21 cellular contexts compared by ENCODE assay signal in the genomic region with DNA sequence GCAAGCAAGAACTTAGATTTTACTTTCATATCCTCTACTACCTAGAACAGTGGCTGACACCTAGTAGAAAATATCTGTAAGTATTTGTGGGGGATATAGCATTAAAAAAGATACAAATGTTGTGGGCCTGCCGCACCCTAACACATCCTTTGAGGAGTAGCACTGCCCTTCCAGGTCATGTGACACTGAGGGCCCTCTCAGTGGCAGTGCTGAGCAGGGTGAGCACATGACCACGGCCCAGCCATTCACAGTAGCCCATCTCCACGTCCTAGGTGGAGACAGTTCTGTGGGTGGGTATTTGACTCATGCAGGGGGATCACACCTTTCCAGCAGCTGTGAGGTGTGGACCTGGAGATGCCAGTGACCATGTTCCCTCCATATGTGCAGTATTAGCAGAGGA.
A peak's percentile ranks its signal among the peaks of the same experiment; 100 is the strongest.
DNase-seq lines count a peak whose midpoint lies in the region; ATAC-seq, FAIRE-seq and TF ChIP-seq lines count a peak whose summit lies in the region.
"Had no signal": no experiment of that assay in that cellular context is flagged by ENCODE, and none has a peak within 500 bp of the region (broad histone marks: within the 10 kb centered on the region; RNA-seq: fewer than 3 reads in every experiment).

No MANE protein-coding gene starts in this region.

- no peaks in the 10 kb centered on the region for H3K36me3 ChIP-seq in SK-N-SH (replicated peaks in 1 of 2; ENCODE audit: control insufficient read depth in 1 of 2, insufficient read depth in 2 of 2, low read length in 1 of 2)
- H3K36me3 ChIP-seq in IMR-90 (ENCODE audit: control insufficient read depth, insufficient read depth, low read length), result no peaks in the 10 kb centered on the region
- H3K36me3 ChIP-seq in K562 (ENCODE audit: control insufficient read depth, insufficient read depth, low read length), result no peaks in the 10 kb centered on the region
- H3K36me3 ChIP-seq in mesendoderm (ENCODE audit: control insufficient read depth, insufficient read depth, low read length), result no peaks in the 10 kb centered on the region
- H3K36me3 ChIP-seq in CD4-positive, alpha-beta memory T cell (ENCODE audit: insufficient read depth, low read length), result no peaks in the 10 kb centered on the region
- H3K36me3 ChIP-seq: BLaER1 had no signal

- intact Hi-C loops in IMR-90 (cut with micrococcal nuclease), result no loop called here
- intact Hi-C loops in K562 (cut with micrococcal nuclease), result no loop called here
- intact Hi-C loops in CD4-positive, alpha-beta memory T cell (cut with micrococcal nuclease), result no loop called here

- H3K9me2 ChIP-seq in SK-N-SH, result no peaks in the 10 kb centered on the region

- no peaks in the 10 kb centered on the region for H3K27me3 Mint-ChIP-seq in CD4-positive, alpha-beta memory T cell
- H3K27me3 Mint-ChIP-seq: CD4-positive, CD25-positive, alpha-beta regulatory T cell had no signal

- H2AK5ac ChIP-seq in IMR-90 (ENCODE audit: low read depth, low read length) (no peak overlapping the region), mesendoderm (ENCODE audit: low read length) (no peak overlapping the region)

- H3F3A ChIP-seq in SK-N-SH (replicated peaks; ENCODE audit: insufficient read depth), result peaks cover 4% of the 10 kb centered on the region

- WGBS in SK-N-SH (ENCODE audit: low lambda C conversion rate), result 59% methylated on average over 3 of the region's 3 CpGs
- no CpG with 5 or more reads among the region's 3 CpGs for WGBS in IMR-90 (ENCODE audit: extremely low coverage in 2 of 2, insufficient read length in 1 of 2), 2 experiments
- 14% methylated on average over 3 of the region's 3 CpGs for WGBS in K562 (ENCODE audit: insufficient coverage, low coverage, missing lambda C conversion rate)
- no CpG with 5 or more reads among the region's 3 CpGs for WGBS in mesendoderm (ENCODE audit: extremely low coverage, insufficient coverage, low lambda C conversion rate)

- H3K23ac ChIP-seq in IMR-90 (ENCODE audit: low read depth, low read length) (no peak overlapping the region), mesendoderm (ENCODE audit: low read length) (no peak overlapping the region)

- H4K8ac ChIP-seq in IMR-90 (ENCODE audit: low read depth in 2 of 2, low read length in 2 of 2), result no peak overlapping the region
- H4K8ac ChIP-seq in mesendoderm (ENCODE audit: low read depth, low read length), result no peak overlapping the region

- DNase-seq in SK-N-SH (no peak), IMR-90 (no peak), K562 (ENCODE audit: extremely low read depth in 1 of 4, low spot score in 3 of 4) (peak; percentile 24 to 48 (median 40)), mesendoderm (peak; percentile 25), globus pallidus (ENCODE audit: low spot score) (no peak), D721Med (ENCODE audit: insufficient read length, low spot score) (no peak)
- no peak for DNase-seq in CD4-positive, alpha-beta memory T cell
- DNase-seq: CD4-positive, CD25-positive, alpha-beta regulatory T cell; DMS53; GOT3; HCEC 1CT; MM.1S; NCI-H1694; NCI-H2029 treated with DMSO at 0.1 percent for 48 hours; NCI-H2227 treated with DMSO at 0.1 percent for 48 hours; NCI-H526 treated with DMSO at 0.1 percent for 48 hours; PC-3 had no signal

- H3K36me3 Mint-ChIP-seq in CD4-positive, alpha-beta memory T cell, result peaks cover 0 to 6% of the 10 kb centered on the region in 2 donors
- H3K36me3 Mint-ChIP-seq: CD4-positive, CD25-positive, alpha-beta regulatory T cell had no signal

- H3K4me3 ChIP-seq in SK-N-SH (ENCODE audit: low read depth in 2 of 2, low read length in 1 of 2) (no peak overlapping the region), IMR-90 (ENCODE audit: insufficient read depth, low read depth, low read length) (no peak overlapping the region), K562 (no peak overlapping the region), mesendoderm (ENCODE audit: low read length) (no peak overlapping the region)
- H3K4me3 ChIP-seq in CD4-positive, alpha-beta memory T cell (ENCODE audit: low read length in 2 of 2), result no peak overlapping the region
- H3K4me3 ChIP-seq: BLaER1 had no signal

- BruUV-seq in IMR-90 (replicated peaks; lab: Mats Ljungman, UMichigan) (no TSS peak), K562 (replicated peaks; lab: Mats Ljungman, UMichigan) (no TSS peak)

- H3K9me1 ChIP-seq in IMR-90 (ENCODE audit: insufficient read depth, low read length), result no peaks in the 10 kb centered on the region
- no peaks in the 10 kb centered on the region for H3K9me1 ChIP-seq in K562 (ENCODE audit: control insufficient read depth, insufficient read depth, low read length)

- H3K9me3 ChIP-seq in SK-N-SH (no peaks in the 10 kb centered on the region), IMR-90 (ENCODE audit: control insufficient read depth, insufficient read depth, low read length) (no peaks in the 10 kb centered on the region), K562 (replicated peaks; ENCODE audit: control insufficient read depth, insufficient read depth, low read depth, low read length) (no peaks in the 10 kb centered on the region)
- no peaks in the 10 kb centered on the region for H3K9me3 ChIP-seq in CD4-positive, alpha-beta memory T cell (ENCODE audit: control insufficient read depth in 1 of 2, low read length in 2 of 2)
- H3K9me3 ChIP-seq: BLaER1 had no signal

- H3K27ac ChIP-seq in SK-N-SH (ENCODE audit: low read depth in 2 of 2, low read length in 1 of 2), result no peak overlapping the region
- no peak overlapping the region for H3K27ac ChIP-seq in IMR-90 (ENCODE audit: insufficient read depth, low read length)
- H3K27ac ChIP-seq in K562 (ENCODE audit: extremely low read depth, low read depth, low read length), result no peak overlapping the region
- H3K27ac ChIP-seq in mesendoderm (ENCODE audit: low read depth, low read length), result no peak overlapping the region
- no peak overlapping the region for H3K27ac ChIP-seq in CD4-positive, alpha-beta memory T cell (ENCODE audit: low read depth, low read length)
- H3K27ac ChIP-seq: BLaER1, KMS-11 had no signal

- POLR2A ChIA-PET in SK-N-SH (lab: Yijun Ruan, JAX) (no interaction called here), IMR-90 (lab: Charles Lee; ENCODE audit: unreplicated experiment) (no interaction called here), K562 (lab: Yijun Ruan, JAX) (interaction anchor here (0.7 kb wide), 1 partner anchor 185 kb away, joined by 3 read pairs; no protein-coding TSS in a partner anchor)
- POLR2A ChIA-PET in CD4-positive, alpha-beta memory T cell (lab: Charles Lee; ENCODE audit: partially characterized antibody), result no interaction called here

- FAIRE-seq in K562 (lab: Jason Lieb, UNC) (no peak), D721Med (lab: Jason Lieb, UNC) (no peak)
- FAIRE-seq: G401.6 had no signal

- no peak overlapping the region for H2BK20ac ChIP-seq in IMR-90 (ENCODE audit: low read depth, low read length)

- no peak overlapping the region for H3K27ac Mint-ChIP-seq in CD4-positive, alpha-beta memory T cell
- H3K27ac Mint-ChIP-seq: CD4-positive, CD25-positive, alpha-beta regulatory T cell had no signal

- CTCF ChIA-PET in SK-N-SH (lab: Yijun Ruan, JAX), result no interaction called here
- CTCF ChIA-PET in IMR-90 (lab: Yijun Ruan, JAX), result no interaction called here
- CTCF ChIA-PET in K562 (lab: Yijun Ruan, JAX; ENCODE audit: low intra/inter-chr PET ratio), result no interaction called here
- CTCF ChIA-PET in CD4-positive, alpha-beta memory T cell (lab: Charles Lee; ENCODE audit: partially characterized antibody), result no interaction called here

- H3K79me2 ChIP-seq in SK-N-SH (ENCODE audit: insufficient read depth), result no peaks in the 10 kb centered on the region
- no peaks in the 10 kb centered on the region for H3K79me2 ChIP-seq in K562 (ENCODE audit: control insufficient read depth, insufficient read depth, low read length)
- no peaks in the 10 kb centered on the region for H3K79me2 ChIP-seq in mesendoderm (ENCODE audit: control insufficient read depth, insufficient read depth, low read length)

- H3K14ac ChIP-seq in IMR-90 (replicated peaks; ENCODE audit: low read depth, low read length), result no peak overlapping the region

- H2BK5ac ChIP-seq in IMR-90 (ENCODE audit: low read depth, low read length, poor library complexity, severe bottlenecking) (no peak overlapping the region), mesendoderm (ENCODE audit: low read length) (no peak overlapping the region)

- H3K27me3 ChIP-seq in SK-N-SH (ENCODE audit: insufficient read depth), result no peaks in the 10 kb centered on the region
- H3K27me3 ChIP-seq in IMR-90 (ENCODE audit: control insufficient read depth, insufficient read depth, low read length), result peaks cover 2% of the 10 kb centered on the region; the same call in 1 of the 2 replicates
- peaks cover 0 to 14% of the 10 kb centered on the region in 2 experiments; a peak in 2 of 5 replicates for H3K27me3 ChIP-seq in K562 (ENCODE audit: control insufficient read depth in 2 of 2, insufficient read depth in 2 of 2, low read length in 2 of 2)
- H3K27me3 ChIP-seq in mesendoderm (ENCODE audit: insufficient read depth, low read length, poor library complexity), result no peaks in the 10 kb centered on the region
- H3K27me3 ChIP-seq in CD4-positive, alpha-beta memory T cell (ENCODE audit: insufficient read depth, low read length), result no peaks in the 10 kb centered on the region
- H3K27me3 ChIP-seq: BLaER1 had no signal

- TF ChIP-seq EP300 in SK-N-SH (IDR thresholded peaks at IDR 0.05; ENCODE audit: borderline replicate concordance in 1 of 2, low read depth in 1 of 2, low read length in 1 of 2) (no peak), K562 (IDR thresholded peaks at IDR 0.05; ENCODE audit: low read length) (no peak)

- dilution Hi-C loops in IMR-90 (cut with HindIII; ENCODE audit: low sequenced_read_pairs, unreplicated experiment), result no loop called here

- H3K56ac ChIP-seq in IMR-90 (ENCODE audit: extremely low read depth, insufficient read depth, low read length), result no peak overlapping the region
- no peak overlapping the region for H3K56ac ChIP-seq in mesendoderm (ENCODE audit: low read length)

- H4K20me1 ChIP-seq in SK-N-SH (ENCODE audit: insufficient read depth) (no peaks in the 10 kb centered on the region), IMR-90 (ENCODE audit: insufficient read depth, low read length) (no peaks in the 10 kb centered on the region), K562 (replicated peaks; ENCODE audit: control insufficient read depth, insufficient read depth, low read length) (no peaks in the 10 kb centered on the region)
- H4K20me1 ChIP-seq: BLaER1 had no signal

- H3K4me3 Mint-ChIP-seq in CD4-positive, alpha-beta memory T cell, result no peak overlapping the region
- H3K4me3 Mint-ChIP-seq: CD4-positive, CD25-positive, alpha-beta regulatory T cell had no signal

- H2AK9ac ChIP-seq in IMR-90 (replicated peaks; ENCODE audit: low read depth, low read length, poor library complexity), result no peak overlapping the region

- H3K4me1 Mint-ChIP-seq in CD4-positive, alpha-beta memory T cell, result no peaks in the 10 kb centered on the region
- H3K4me1 Mint-ChIP-seq: CD4-positive, CD25-positive, alpha-beta regulatory T cell had no signal

- ATAC-seq in SK-N-SH treated with all-trans-retinoic acid at 6 μM for 48 hours, result no peak
- ATAC-seq in IMR-90 (ENCODE audit: low read depth), result no peak
- ATAC-seq in K562, result peak; percentile 93
- ATAC-seq: PC-3 had no signal

- no peak overlapping the region for H3K4ac ChIP-seq in IMR-90 (ENCODE audit: low read depth, low read length)
- no peak overlapping the region for H3K4ac ChIP-seq in mesendoderm (ENCODE audit: low read depth, low read length)

- H4K5ac ChIP-seq in IMR-90 (ENCODE audit: low read depth, low read length) (no peak overlapping the region), mesendoderm (ENCODE audit: low read length) (no peak overlapping the region)

- H2AFZ ChIP-seq in SK-N-SH (ENCODE audit: low read depth) (no peak overlapping the region), IMR-90 (replicated peaks; ENCODE audit: low read length, poor library complexity) (no peak overlapping the region), K562 (ENCODE audit: low read depth, low read length) (peak overlapping the region; percentile 78)

- no peak overlapping the region for H3K18ac ChIP-seq in IMR-90 (ENCODE audit: low read depth, low read length)
- H3K18ac ChIP-seq in mesendoderm (ENCODE audit: low read length), result no peak overlapping the region

- H2BK120ac ChIP-seq in IMR-90 (ENCODE audit: low read depth, low read length) (no peak overlapping the region), mesendoderm (ENCODE audit: low read depth, low read length) (no peak overlapping the region)

- TF ChIP-seq POLR2A in IMR-90 (IDR thresholded peaks at IDR 0.05; ENCODE audit: low read depth, low read length) (no peak), K562 (conservative IDR thresholded peaks at IDR 0.05) (no peak)

- H4K91ac ChIP-seq in IMR-90 (ENCODE audit: insufficient read depth, low read depth, low read length), result no peak overlapping the region

- no peaks in the 10 kb centered on the region for H3K9me3 Mint-ChIP-seq in CD4-positive, alpha-beta memory T cell

- no peak overlapping the region for H3K9ac ChIP-seq in SK-N-SH
- H3K9ac ChIP-seq in IMR-90 (ENCODE audit: low read depth, low read length), result no peak overlapping the region
- H3K9ac ChIP-seq in K562 (ENCODE audit: insufficient read depth in 1 of 2, low read depth in 2 of 2, low read length in 2 of 2), result no peak overlapping the region
- no peak overlapping the region for H3K9ac ChIP-seq in mesendoderm (ENCODE audit: low read length)
- H3K9ac ChIP-seq: BLaER1, KMS-11 had no signal

- no peak for TF ChIP-seq CTCF in SK-N-SH (IDR thresholded peaks at IDR 0.05)
- TF ChIP-seq CTCF in IMR-90 (conservative IDR thresholded peaks at IDR 0.05; ENCODE audit: low read depth, low read length), result no peak
- TF ChIP-seq CTCF in K562 (IDR thresholded peaks at IDR 0.05 in 2 of 3, conservative IDR thresholded peaks at IDR 0.05 in 1 of 3; ENCODE audit: insufficient read depth in 2 of 3, low read depth in 1 of 3, low read length in 3 of 3), result no peak
- TF ChIP-seq CTCF in D721Med (IDR thresholded peaks at IDR 0.05; ENCODE audit: insufficient read depth, missing control alignments), result no peak

- H3K4me2 ChIP-seq in SK-N-SH (no peak overlapping the region), IMR-90 (ENCODE audit: low read depth, low read length) (no peak overlapping the region), K562 (ENCODE audit: insufficient read depth, low read length) (no peak overlapping the region; the same call in 1 of the 2 replicates), mesendoderm (ENCODE audit: low read length) (no peak overlapping the region)
- H3K4me2 ChIP-seq: BLaER1, KMS-11 had no signal

- in situ Hi-C loops in IMR-90 (cut with MboI; ENCODE audit: low sequenced_read_pairs), result no loop called here
- in situ Hi-C loops in K562 (cut with MboI), result no loop called here

- H3K79me1 ChIP-seq in IMR-90 (ENCODE audit: low read depth in 1 of 2, low read length in 2 of 2) (no peaks in the 10 kb centered on the region), mesendoderm (ENCODE audit: low read length) (no peaks in the 10 kb centered on the region)

- no peak for TF ChIP-seq RAD21 in SK-N-SH (IDR thresholded peaks at IDR 0.05; ENCODE audit: low read length)
- TF ChIP-seq RAD21 in IMR-90 (IDR thresholded peaks at IDR 0.05; ENCODE audit: low read length), result no peak
- TF ChIP-seq RAD21 in K562 (CRISPR knock-in tag; conservative IDR thresholded peaks at IDR 0.05 in 1 of 2, IDR thresholded peaks at IDR 0.05 in 1 of 2), result no peak

- peaks cover 5 to 35% of the 10 kb centered on the region in 2 experiments; a peak in 3 of 4 replicates for H3K4me1 ChIP-seq in SK-N-SH (ENCODE audit: control insufficient read depth in 1 of 2, insufficient read depth in 2 of 2, low read depth in 1 of 2, low read length in 1 of 2)
- H3K4me1 ChIP-seq in IMR-90 (ENCODE audit: control insufficient read depth, insufficient read depth, low read length), result peaks cover 6% of the 10 kb centered on the region; the same call in 1 of the 2 replicates
- H3K4me1 ChIP-seq in K562 (replicated peaks in 1 of 2; ENCODE audit: control insufficient read depth in 2 of 2, insufficient read depth in 2 of 2, low read length in 2 of 2), result peaks cover 0 to 8% of the 10 kb centered on the region in 2 experiments; a peak in 3 of 5 replicates
- peaks cover 4% of the 10 kb centered on the region for H3K4me1 ChIP-seq in mesendoderm (ENCODE audit: control insufficient read depth, low read depth, low read length)
- no peaks in the 10 kb centered on the region for H3K4me1 ChIP-seq in CD4-positive, alpha-beta memory T cell (ENCODE audit: insufficient read depth, low read length)
- H3K4me1 ChIP-seq: BLaER1 had no signal

- H2BK15ac ChIP-seq in IMR-90 (ENCODE audit: low read depth, low read length) (no peak overlapping the region), mesendoderm (replicated peaks; ENCODE audit: low read depth) (no peak overlapping the region)

Comparison
In these comparisons a context has a peak if more than half of its experiments do, and no peak if none do; other contexts are left out.
1. DNase-seq: peak in K562 (4 of 4) and mesendoderm (single experiment); none in SK-N-SH (single experiment), IMR-90 (single experiment), CD4-positive, alpha-beta memory T cell (0 of 5), globus pallidus (single experiment) and D721Med (single experiment).
2. Of the 27 proteins assayed by ChIP-seq in both K562 and SK-N-SH: peak only in K562: USF2; only in SK-N-SH: none; in both: USF1; in neither: 25.